8 cellular contexts compared by ENCODE assay signal in genomic region chr3:136818851-136819783, GRCh38. TPM values are rescaled to one million over a fixed set of nuclear protein-coding genes. Genes with fewer than 3 reads are reported as not detected.
A peak's percentile ranks its signal among the peaks of the same experiment; 100 is the strongest.
DNase-seq lines count a peak whose midpoint lies in the region; ATAC-seq and TF ChIP-seq lines count a peak whose summit lies in the region.

Gene SLC35G2, plus strand, starts transcription at chr3:136819126. Its CDS starts 35,335 bp downstream, at chr3:136854461.

- in situ Hi-C loops in GM13976 (cut with MboI; ENCODE audit: low sequenced_read_pairs, unreplicated experiment): no loop called here

- peak; percentile 53 for DNase-seq in GM13976 (ENCODE audit: low spot score)
- DNase-seq in LoVo (ENCODE audit: low spot score): peak; percentile 39
- DNase-seq in SW480 (ENCODE audit: low spot score): peak; percentile 77
- DNase-seq in body of pancreas: peak; percentile 38 to 66 (median 54)
- peak in 49 of 51 donors; percentile 10 to 75 (median 49) for DNase-seq in hypothalamus (lab: John Stamatoyannopoulos, UW)
- DNase-seq in putamen (ENCODE audit: low spot score): peak; percentile 58

- intact Hi-C loops in body of pancreas (cut with DNase I): no loop called here

- peaks cover 15% of the 10 kb centered on the region for H3K4me1 ChIP-seq in body of pancreas

- peak within 1 kb of the TSS; percentile 64 to 88 (median 74) for H3K27ac ChIP-seq in body of pancreas

- no peaks in the 10 kb centered on the region for H3K27me3 ChIP-seq in body of pancreas

- 0 to 4% methylated on average over 2 to 73 of the region's 81 CpGs for WGBS in body of pancreas, 2 donors

- peak in 2 of 3 donors; percentile 26 to 39 for TF ChIP-seq POLR2A in body of pancreas (IDR thresholded peaks at IDR 0.05)

- peaks cover 0 to 4% (median 0%) of the 10 kb centered on the region in 3 donors for H3K9me3 ChIP-seq in body of pancreas

- TF ChIP-seq CTCF in GM13976 (IDR thresholded peaks at IDR 0.05; ENCODE audit: borderline replicate concordance, control extremely low read depth, extremely low read depth, insufficient read depth, missing control alignments): no peak
- no peak for TF ChIP-seq CTCF in body of pancreas (IDR thresholded peaks at IDR 0.05)

- peak within 1 kb of the TSS; percentile 14 to 37 for H3K4me3 ChIP-seq in body of pancreas

- ATAC-seq in body of pancreas (peak; percentile 63), HG03378 (IDR thresholded peaks at IDR 0.05; ENCODE audit: unreplicated experiment) (no peak), GM19395 (IDR thresholded peaks at IDR 0.05; ENCODE audit: unreplicated experiment) (no peak)

- H3K36me3 ChIP-seq in body of pancreas (replicated peaks in 1 of 2; ENCODE audit: insufficient read depth in 1 of 2, low read depth in 2 of 2): no peaks in the 10 kb centered on the region

RNA-seq across cellular contexts. Expression of gene SLC35G2, which starts in this region (rescaled TPM):
- 1 to 10 TPM; 7.3 to 7.8 TPM for total RNA-seq in body of pancreas
